Comparison of ENCODE assay signal across 8 cellular contexts in the genomic region with DNA sequence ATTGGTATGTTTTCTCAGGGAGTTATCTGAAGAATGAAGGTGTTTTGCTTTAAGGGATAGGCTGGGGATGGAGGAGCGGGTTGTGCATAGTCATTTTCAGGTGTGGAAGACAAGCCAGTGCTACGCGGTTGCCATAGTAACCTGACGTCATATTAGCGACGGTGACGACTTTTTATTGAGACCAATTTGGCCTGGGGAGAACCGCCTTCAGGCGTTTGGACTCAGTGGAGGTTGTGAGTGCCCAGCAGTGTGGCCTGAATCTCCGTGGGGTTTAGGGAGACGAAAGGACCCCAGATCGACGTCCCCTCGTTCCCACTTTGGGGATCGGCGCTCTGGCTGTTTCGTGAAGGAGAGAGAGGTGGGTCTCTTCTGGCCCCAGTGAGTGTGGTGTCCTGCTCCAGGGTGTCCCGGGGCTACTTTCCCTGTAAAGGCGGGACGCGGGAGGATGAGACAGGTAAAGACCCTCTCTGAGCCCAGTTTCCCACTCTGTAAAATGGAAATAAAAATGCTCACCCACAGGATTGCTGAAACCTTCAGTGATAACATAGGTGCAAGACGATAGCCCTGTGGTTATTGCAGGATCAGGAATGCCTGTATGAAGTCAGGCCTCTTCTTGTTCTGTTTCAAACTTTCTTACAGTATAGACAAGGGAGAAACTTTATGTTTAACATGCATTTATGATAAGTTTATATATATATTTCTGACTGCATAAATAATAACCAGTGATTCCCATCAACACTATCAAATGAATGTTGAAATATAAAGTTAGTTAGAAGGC. TPM values are rescaled to one million over a fixed set of nuclear protein-coding genes. Genes with fewer than 3 reads are reported as not detected.
DNase-seq lines count a peak whose midpoint lies in the region; ATAC-seq and TF ChIP-seq lines count a peak whose summit lies in the region.

No MANE protein-coding gene starts in this region.

- H3K36me3 ChIP-seq in kidney epithelial cell (ENCODE audit: control insufficient read depth, insufficient read depth, low read length), result no peaks in the 10 kb centered on the region

- TF ChIP-seq CTCF in AG09309 (IDR thresholded peaks at IDR 0.05; ENCODE audit: control insufficient read depth, insufficient read depth, low read depth, low read length, missing control alignments) (no peak), kidney epithelial cell (IDR thresholded peaks at IDR 0.05; ENCODE audit: insufficient read depth, low read length, poor library complexity, severe bottlenecking) (no peak)

- peak; percentile 43 for DNase-seq in AG09309 (ENCODE audit: low read depth)
- DNase-seq in NCI-H2196 treated with DMSO at 0.1 percent for 48 hours (lab: John Stamatoyannopoulos, UW; ENCODE audit: unreplicated experiment), result peak; percentile 58
- DNase-seq in activated CD4-positive, CD25-positive, alpha-beta regulatory T cell (lab: John Stamatoyannopoulos, UW), result peak; percentile 29 to 55 (median 35)
- DNase-seq in cerebellum (ENCODE audit: low spot score), result peak; percentile 76
- peak; percentile 57 for DNase-seq in kidney epithelial cell (ENCODE audit: low read depth)
- peak; percentile 69 to 73 for DNase-seq in stimulated activated CD4-positive, alpha-beta T cell treated with anti-CD3 and anti-CD28 coated beads, Interleukin-15, amount 100 ng/mL, for 48 hours (ENCODE audit: low read depth in 2 of 2)

- H3K4me3 ChIP-seq in AG09309 (ENCODE audit: control insufficient read depth, low read depth, low read length) (peak overlapping the region; percentile 69), kidney epithelial cell (ENCODE audit: low read depth, low read length) (peak overlapping the region; percentile 77)

- ATAC-seq in GM18907 (IDR thresholded peaks at IDR 0.05; ENCODE audit: unreplicated experiment) (peak; percentile 95), HG03139 (IDR thresholded peaks at IDR 0.05; ENCODE audit: unreplicated experiment) (peak; percentile 95)

- H3K27me3 ChIP-seq in kidney epithelial cell (ENCODE audit: control insufficient read depth, insufficient read depth, low read length), result no peaks in the 10 kb centered on the region

RNA-seq across cellular contexts. Expression of a gene that starts 48.6 kb away (rescaled TPM):
- 33.4 TPM for total RNA-seq in cerebellum
- 3.1 and 9.5 TPM in 2 replicates for total RNA-seq in kidney epithelial cell

RNA-seq across cellular contexts. Expression of a gene that starts 56.9 kb away (rescaled TPM):
- 47.5 TPM for total RNA-seq in cerebellum
- 10.5 and 10.6 TPM in 2 replicates for total RNA-seq in kidney epithelial cell

Comparison
In these comparisons a context has a peak if more than half of its experiments do, and no peak if none do; other contexts are left out.
1. Peak in every context shown above with its lines: DNase-seq, ATAC-seq and H3K4me3 ChIP-seq.